In genomic region chr18:80034852-80035406, GRCh38 we compare ENCODE assay signal across 8 cellular contexts. TPM values are rescaled to one million over a fixed set of nuclear protein-coding genes. Genes with fewer than 3 reads are reported as not detected.
DNase-seq lines count a peak whose midpoint lies in the region; ATAC-seq and TF ChIP-seq lines count a peak whose summit lies in the region.

No MANE protein-coding gene starts in this region.

- TF ChIP-seq CTCF in endodermal cell (conservative IDR thresholded peaks at IDR 0.05) (no peak), osteoblast (IDR thresholded peaks at IDR 0.05; ENCODE audit: extremely low read depth, low read depth, low read length) (no peak), omental fat pad (IDR thresholded peaks at IDR 0.05) (no peak)

- DNase-seq in EH (ENCODE audit: low read depth) (peak; percentile 9), NT2/D1 (ENCODE audit: low read depth, low spot score) (no peak), endodermal cell (no peak), osteoblast (ENCODE audit: insufficient read length, low spot score, missing footprints) (no peak), activated gamma-delta T cell (lab: John Stamatoyannopoulos, UW) (no peak), omental fat pad (ENCODE audit: low spot score) (no peak), foreskin melanocyte (no peak)

- H3K36me3 ChIP-seq in NT2/D1 (ENCODE audit: insufficient read depth, insufficient read length, low read length) (peaks cover 31% of the 10 kb centered on the region), endodermal cell (ENCODE audit: control insufficient read depth, insufficient read depth, low read length) (peaks cover 20% of the 10 kb centered on the region), osteoblast (ENCODE audit: insufficient read depth, low read length) (peaks cover 7% of the 10 kb centered on the region)

- H3K4me1 Mint-ChIP-seq in endodermal cell = peaks cover 14% of the 10 kb centered on the region

- H3K9ac ChIP-seq in NT2/D1 (ENCODE audit: insufficient read length, low read depth) = peak overlapping the region; percentile 91
- peak overlapping the region; percentile 75 for H3K9ac ChIP-seq in endodermal cell (ENCODE audit: extremely low read depth, low read length, poor library complexity, severe bottlenecking)

- peaks cover 11% of the 10 kb centered on the region for H4K20me1 ChIP-seq in osteoblast (ENCODE audit: insufficient read depth, low read length)

- peaks cover 20% of the 10 kb centered on the region for H3K36me3 Mint-ChIP-seq in endodermal cell (ENCODE audit: low read depth)

- peak overlapping the region; percentile 96 for H3K27ac Mint-ChIP-seq in endodermal cell

- peaks cover 5% of the 10 kb centered on the region for H3K4me1 ChIP-seq in NT2/D1 (ENCODE audit: insufficient read depth, insufficient read length)
- peaks cover 4% of the 10 kb centered on the region for H3K4me1 ChIP-seq in endodermal cell (ENCODE audit: control insufficient read depth, insufficient read depth, low read length)
- peaks cover 14% of the 10 kb centered on the region for H3K4me1 ChIP-seq in osteoblast (ENCODE audit: insufficient read depth, low read length)

- H3K27me3 ChIP-seq in NT2/D1 (ENCODE audit: insufficient read depth, insufficient read length) (no peaks in the 10 kb centered on the region), endodermal cell (ENCODE audit: control insufficient read depth, insufficient read depth, low read length, poor library complexity, severe bottlenecking) (no peaks in the 10 kb centered on the region), osteoblast (ENCODE audit: insufficient read depth, low read length) (no peaks in the 10 kb centered on the region)

- peak overlapping the region; percentile 80 for H3K4me3 Mint-ChIP-seq in endodermal cell

- peaks cover 21% of the 10 kb centered on the region for H3K27me3 Mint-ChIP-seq in endodermal cell (ENCODE audit: insufficient read depth)

- H3K27ac ChIP-seq in endodermal cell (ENCODE audit: low read depth, low read length) (peak overlapping the region; percentile 88), osteoblast (ENCODE audit: low read depth, low read length) (peak overlapping the region; percentile 79)

- WGBS in endodermal cell (ENCODE audit: insufficient coverage in 1 of 2, insufficient read length in 1 of 2), 2 experiments = 23 to 29% methylated on average over 6 to 8 of the region's 8 CpGs

- peak overlapping the region; percentile 93 for H2AFZ ChIP-seq in osteoblast (ENCODE audit: low read length)

- H3K9me3 ChIP-seq in NT2/D1 (ENCODE audit: insufficient read depth, low read length) = no peaks in the 10 kb centered on the region
- no peaks in the 10 kb centered on the region for H3K9me3 ChIP-seq in endodermal cell (ENCODE audit: control insufficient read depth, low read length)
- H3K9me3 ChIP-seq in osteoblast (ENCODE audit: low read depth, low read length) = no peaks in the 10 kb centered on the region

- no peaks in the 10 kb centered on the region for H3K9me3 Mint-ChIP-seq in endodermal cell

- peak overlapping the region; percentile 95 for H3K4me2 ChIP-seq in osteoblast (ENCODE audit: insufficient read depth, low read length)

- ATAC-seq in GM21825 (IDR thresholded peaks at IDR 0.05; ENCODE audit: unreplicated experiment) (no peak), omental fat pad (ENCODE audit: low FRiP score) (no peak)

- H3K4me3 ChIP-seq in NT2/D1 (ENCODE audit: insufficient read length, low read depth) (peak overlapping the region; percentile 87), endodermal cell (ENCODE audit: low read length) (peak overlapping the region; percentile 93), osteoblast (ENCODE audit: insufficient read depth, low read length) (peak overlapping the region; percentile 99)

- H3K79me2 ChIP-seq in osteoblast (ENCODE audit: insufficient read depth, low read length) = peaks cover 29% of the 10 kb centered on the region

RNA-seq across cellular contexts. Expression of gene RBFA, which starts 0.7 kb away (rescaled TPM):
- total RNA-seq in endodermal cell (10 to 100 TPM; 16.6 to 27.6 TPM), osteoblast (28.9 and 29.0 TPM in 2 replicates), omental fat pad (10 to 100 TPM; 26.3 to 45.3 (median 32.8) TPM)
- 26.5 TPM for polyA plus RNA-seq in endodermal cell (2013, experiment 1 of 2)
- 24.5 TPM for polyA plus RNA-seq in endodermal cell (2013, experiment 2 of 2)

RNA-seq across cellular contexts. Expression of gene TXNL4A, which starts 46.6 kb away (rescaled TPM):
- total RNA-seq in endodermal cell (100 to 1,000 TPM; 117 to 138 TPM), osteoblast (53.6 and 54.6 TPM in 2 replicates), omental fat pad (10 to 100 TPM; 18.0 to 47.6 (median 33.6) TPM)
- polyA plus RNA-seq in endodermal cell (2013, experiment 1 of 2) = 151 TPM
- polyA plus RNA-seq in endodermal cell (2013, experiment 2 of 2) = 154 TPM
